In genomic region chr7:31890198-31890597, GRCh38 we compare ENCODE assay signal across 16 cellular contexts.
DNase-seq lines count a peak whose midpoint lies in the region; ATAC-seq and TF ChIP-seq lines count a peak whose summit lies in the region.
"Had no signal": no experiment of that assay in that cellular context is flagged by ENCODE, and none has a peak within 500 bp of the region (broad histone marks: within the 10 kb centered on the region; RNA-seq: fewer than 3 reads in every experiment).

No MANE protein-coding gene starts in this region.

- H3K4me3 ChIP-seq in prostate gland (no peak overlapping the region), hepatocyte (no peak overlapping the region)

- no peaks in the 10 kb centered on the region for H3K9me2 ChIP-seq in hepatocyte (replicated peaks; ENCODE audit: insufficient read depth)

- H3K27ac ChIP-seq in prostate gland (no peak overlapping the region), hepatocyte (no peak overlapping the region)
- H3K27ac ChIP-seq: C4-2B had no signal

- TF ChIP-seq CTCF in prostate gland (IDR thresholded peaks at IDR 0.05): no peak
- no peak for TF ChIP-seq CTCF in hepatocyte (IDR thresholded peaks at IDR 0.05; ENCODE audit: poor library complexity)
- no peak for TF ChIP-seq CTCF in omental fat pad (IDR thresholded peaks at IDR 0.05)

- intact Hi-C loops in prostate gland (cut with DNase I): loop anchor here (10.0 kb wide), 1 partner anchor 175 kb away; no protein-coding TSS in a partner anchor

- no peaks in the 10 kb centered on the region for H3K79me2 ChIP-seq in hepatocyte

- no peaks in the 10 kb centered on the region for H3K9me3 ChIP-seq in prostate gland
- no peaks in the 10 kb centered on the region for H3K9me3 ChIP-seq in hepatocyte (ENCODE audit: low read depth)

- H3K36me3 ChIP-seq in prostate gland (no peaks in the 10 kb centered on the region), hepatocyte (replicated peaks; ENCODE audit: insufficient read depth, low read depth) (no peaks in the 10 kb centered on the region)

- H2AFZ ChIP-seq in hepatocyte: no peak overlapping the region

- no peak overlapping the region for H3K4me2 ChIP-seq in hepatocyte

- DNase-seq in GDM1 (lab: John Stamatoyannopoulos, UW) (peak; percentile 69), NOMO-1 (lab: John Stamatoyannopoulos, UW; ENCODE audit: unreplicated experiment in 2 of 2) (peak; percentile 78 to 98), prostate gland (ENCODE audit: low spot score) (peak; percentile 38), hepatocyte (ENCODE audit: low spot score) (no peak), nucleus accumbens (lab: John Stamatoyannopoulos, UW) (no peak), NCI-H1048 (lab: John Stamatoyannopoulos, UW) (no peak), omental fat pad (ENCODE audit: low spot score) (no peak)
- DNase-seq: activated CD4-positive, alpha-beta T cell treated with anti-CD3 and anti-CD28 coated beads for 1 hour; activated T-cell treated with anti-CD3 and anti-CD28 coated beads, Interleukin-2, amount 50 U/mL, for 48 hours; HCEC 1CT; NCI-H1092; NCI-H2171; stimulated activated CD8-positive, alpha-beta memory T cell treated with anti-CD3 and anti-CD28 coated beads, Interleukin-4, amount 100 ng/mL, for 48 hours; T-helper 1 cell had no signal

- no peaks in the 10 kb centered on the region for H4K20me1 ChIP-seq in hepatocyte (ENCODE audit: insufficient read depth, poor library complexity, severe bottlenecking)

- no peaks in the 10 kb centered on the region for H3K27me3 ChIP-seq in prostate gland (replicated peaks; ENCODE audit: insufficient read depth)
- no peaks in the 10 kb centered on the region for H3K27me3 ChIP-seq in hepatocyte

- no peak for TF ChIP-seq POLR2A in prostate gland (IDR thresholded peaks at IDR 0.05)

- ATAC-seq in esophagus mucosa (peak; percentile 78), omental fat pad (ENCODE audit: low FRiP score) (no peak)

- 45% methylated on average over 3 of the region's 3 CpGs for WGBS in prostate gland
- 72% methylated on average over 3 of the region's 3 CpGs for WGBS in hepatocyte (ENCODE audit: low lambda C conversion rate, missing lambda C conversion rate)

- H3K4me1 ChIP-seq in prostate gland (replicated peaks) (no peaks in the 10 kb centered on the region), hepatocyte (ENCODE audit: insufficient read depth) (no peaks in the 10 kb centered on the region)

Comparison
In these comparisons a context has a peak if more than half of its experiments do, and no peak if none do; other contexts are left out.
1. DNase-seq: peak in GDM1 (single experiment), NOMO-1 (2 of 2) and prostate gland (single experiment); none in hepatocyte (single experiment), nucleus accumbens (0 of 56), NCI-H1048 (single experiment) and omental fat pad (single experiment).